ENCODE assay signal across 1 cellular context in the genomic region with DNA sequence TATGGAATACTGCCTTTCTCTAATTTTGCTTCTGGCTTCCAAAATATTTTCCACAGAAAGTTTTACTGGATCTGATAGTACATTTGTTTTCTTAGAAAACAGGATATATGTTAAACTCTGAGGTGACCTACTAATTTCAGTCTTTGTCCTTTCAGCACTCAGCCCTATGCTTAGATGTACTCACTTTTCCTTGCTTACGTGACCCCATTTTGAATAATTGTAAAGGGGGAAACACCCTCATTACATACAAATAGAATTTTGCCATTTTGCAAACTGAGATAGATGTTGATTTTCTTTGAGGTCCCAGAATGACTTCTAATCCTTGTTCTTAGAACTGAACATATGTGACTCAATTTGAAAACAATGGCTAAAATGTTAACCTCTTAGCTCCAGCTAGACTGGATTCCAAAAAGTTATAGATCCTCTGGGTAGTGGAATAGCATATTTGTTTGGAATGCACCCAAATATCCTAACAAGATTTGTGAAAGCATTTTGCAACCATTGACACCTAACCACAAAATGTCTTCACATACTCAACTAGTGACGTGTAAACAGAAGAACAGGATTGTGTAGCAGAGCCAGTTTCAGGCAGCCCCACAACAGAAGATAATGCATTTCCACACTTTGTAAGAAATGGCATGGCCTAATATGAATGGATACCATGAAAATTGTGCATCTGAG.
TF ChIP-seq lines count a peak whose summit lies in the region.

No MANE protein-coding gene starts in this region.

TF ChIP-seq in H1, 55 proteins besides CTCF, POLR2A, EP300 and RAD21:
- TF ChIP-seq ASH2L (IDR thresholded peaks at IDR 0.05; ENCODE audit: low read length): no peak
- no peak for TF ChIP-seq JUND (IDR thresholded peaks at IDR 0.05; ENCODE audit: low read length)
- TF ChIP-seq BRCA1 (IDR thresholded peaks at IDR 0.05; ENCODE audit: low read depth, low read length): no peak
- TF ChIP-seq GABPA (IDR thresholded peaks at IDR 0.05; ENCODE audit: borderline replicate concordance, insufficient read depth, low read length): no peak
- no peak for TF ChIP-seq POLR2AphosphoS5 (IDR thresholded peaks at IDR 0.05; ENCODE audit: low read depth, low read length)
- TF ChIP-seq, protein P1, sequence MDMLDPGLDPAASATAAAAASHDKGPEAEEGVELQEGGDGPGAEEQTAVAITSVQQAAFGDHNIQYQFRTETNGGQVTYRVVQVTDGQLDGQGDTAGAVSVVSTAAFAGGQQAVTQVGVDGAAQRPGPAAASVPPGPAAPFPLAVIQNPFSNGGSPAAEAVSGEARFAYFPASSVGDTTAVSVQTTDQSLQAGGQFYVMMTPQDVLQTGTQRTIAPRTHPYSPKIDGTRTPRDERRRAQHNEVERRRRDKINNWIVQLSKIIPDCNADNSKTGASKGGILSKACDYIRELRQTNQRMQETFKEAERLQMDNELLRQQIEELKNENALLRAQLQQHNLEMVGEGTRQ (IDR thresholded peaks at IDR 0.05; ENCODE audit: low read length): no peak
- TF ChIP-seq EGR1 (IDR thresholded peaks at IDR 0.05; ENCODE audit: borderline replicate concordance, low read depth, low read length): no peak
- TF ChIP-seq SAP30 (IDR thresholded peaks at IDR 0.05; ENCODE audit: insufficient read depth, insufficient replicate concordance, low read length): no peak
